13 cellular contexts compared by ENCODE assay signal in genomic region chr3:120090422-120090821, GRCh38. TPM values are rescaled to one million over a fixed set of nuclear protein-coding genes. Genes with fewer than 3 reads are reported as not detected.
DNase-seq lines count a peak whose midpoint lies in the region; ATAC-seq and TF ChIP-seq lines count a peak whose summit lies in the region.
"Had no signal": no experiment of that assay in that cellular context is flagged by ENCODE, and none has a peak within 500 bp of the region (broad histone marks: within the 10 kb centered on the region; RNA-seq: fewer than 3 reads in every experiment).

No MANE protein-coding gene starts in this region.

- no peak overlapping the region for H3K18ac ChIP-seq in IMR-90 (ENCODE audit: low read depth, low read length)

- H2BK120ac ChIP-seq in IMR-90 (ENCODE audit: low read depth, low read length) = no peak overlapping the region

- peaks cover 2% of the 10 kb centered on the region; the same call in 1 of the 2 replicates for H3K9me1 ChIP-seq in IMR-90 (ENCODE audit: insufficient read depth, low read length)

- ATAC-seq in IMR-90 (ENCODE audit: low read depth) = no peak
- ATAC-seq in GM18505 (IDR thresholded peaks at IDR 0.05; ENCODE audit: unreplicated experiment) = no peak
- no peak for ATAC-seq in GM21723 (IDR thresholded peaks at IDR 0.05; ENCODE audit: unreplicated experiment)

- H3K27me3 Mint-ChIP-seq in neural progenitor cell (ENCODE audit: insufficient read depth, low read depth) = peaks cover 7% of the 10 kb centered on the region
- H3K27me3 Mint-ChIP-seq: progenitor cell of endocrine pancreas had no signal

- POLR2A ChIA-PET in IMR-90 (lab: Charles Lee; ENCODE audit: unreplicated experiment) = no interaction called here
- POLR2A ChIA-PET in HEK293T (lab: Yijun Ruan, JAX) = no interaction called here

- H3K56ac ChIP-seq in IMR-90 (ENCODE audit: extremely low read depth, insufficient read depth, low read length) = no peak overlapping the region

- no peak overlapping the region for H4K5ac ChIP-seq in IMR-90 (ENCODE audit: low read depth, low read length)

- H3K27ac ChIP-seq in IMR-90 (ENCODE audit: insufficient read depth, low read length) (no peak overlapping the region), duodenal mucosa (ENCODE audit: low read depth, low read length) (no peak overlapping the region), neural progenitor cell (no peak overlapping the region)

- H2AK5ac ChIP-seq in IMR-90 (ENCODE audit: low read depth, low read length) = no peak overlapping the region

- no peak overlapping the region for H2BK15ac ChIP-seq in IMR-90 (ENCODE audit: low read depth, low read length)

- TF ChIP-seq POLR2A in IMR-90 (IDR thresholded peaks at IDR 0.05; ENCODE audit: low read depth, low read length) = no peak
- TF ChIP-seq POLR2A in GM18505 (IDR thresholded peaks at IDR 0.05; ENCODE audit: borderline replicate concordance, extremely low read depth, insufficient read depth, insufficient read length) = no peak

- dilution Hi-C loops in IMR-90 (cut with HindIII; ENCODE audit: low sequenced_read_pairs, unreplicated experiment) = no loop called here

- no peak overlapping the region for H2AFZ ChIP-seq in IMR-90 (replicated peaks; ENCODE audit: low read length, poor library complexity)
- no peak overlapping the region for H2AFZ ChIP-seq in neural progenitor cell (replicated peaks)

- H3K36me3 ChIP-seq in IMR-90 (ENCODE audit: control insufficient read depth, insufficient read depth, low read length) (0 out of 2 replicates have a peak, but pooled peaks cover 1% of the 10 kb centered on the region), duodenal mucosa (ENCODE audit: control insufficient read depth in 1 of 2, insufficient read depth in 2 of 2, low read length in 2 of 2) (no peaks in the 10 kb centered on the region), neural progenitor cell (no peaks in the 10 kb centered on the region)

- no peak overlapping the region for H2BK5ac ChIP-seq in IMR-90 (ENCODE audit: low read depth, low read length, poor library complexity, severe bottlenecking)

- TF ChIP-seq CTCF in AG09309 (IDR thresholded peaks at IDR 0.05; ENCODE audit: control insufficient read depth, insufficient read depth, low read depth, low read length, missing control alignments) = no peak
- TF ChIP-seq CTCF in IMR-90 (conservative IDR thresholded peaks at IDR 0.05; ENCODE audit: low read depth, low read length) = no peak
- TF ChIP-seq CTCF in neural progenitor cell (IDR thresholded peaks at IDR 0.05) = no peak

- no peaks in the 10 kb centered on the region for H3K9me3 ChIP-seq in IMR-90 (ENCODE audit: control insufficient read depth, insufficient read depth, low read length)
- no peaks in the 10 kb centered on the region for H3K9me3 ChIP-seq in duodenal mucosa (ENCODE audit: control insufficient read depth in 1 of 2, low read length in 2 of 2)
- H3K9me3 ChIP-seq in neural progenitor cell (ENCODE audit: low read depth) = no peaks in the 10 kb centered on the region

- no peak overlapping the region for H4K8ac ChIP-seq in IMR-90 (ENCODE audit: low read depth in 2 of 2, low read length in 2 of 2)

- intact Hi-C loops in IMR-90 (cut with micrococcal nuclease) = loop anchor here (5.0 to 10.0 kb wide), 4 partner anchors 107 to 467 kb away; no protein-coding TSS in a partner anchor

- H3K27ac Mint-ChIP-seq in neural progenitor cell = no peak overlapping the region
- H3K27ac Mint-ChIP-seq: progenitor cell of endocrine pancreas had no signal

- H3K4me1 ChIP-seq in IMR-90 (ENCODE audit: control insufficient read depth, insufficient read depth, low read length) = no peaks in the 10 kb centered on the region
- peaks cover 18 to 21% of the 10 kb centered on the region in 2 donors for H3K4me1 ChIP-seq in duodenal mucosa (ENCODE audit: control insufficient read depth in 1 of 2, insufficient read depth in 2 of 2, low read length in 2 of 2)
- peaks cover 28% of the 10 kb centered on the region for H3K4me1 ChIP-seq in neural progenitor cell

- H4K20me1 ChIP-seq in IMR-90 (ENCODE audit: insufficient read depth, low read length) (peaks cover 72% of the 10 kb centered on the region), neural progenitor cell (ENCODE audit: low read depth) (peaks cover 81% of the 10 kb centered on the region)

- in situ Hi-C loops in IMR-90 (cut with MboI; ENCODE audit: low sequenced_read_pairs) = no loop called here

- peaks cover 3 to 20% of the 10 kb centered on the region in 2 experiments; a peak in 3 of 4 replicates for H3K79me1 ChIP-seq in IMR-90 (ENCODE audit: low read depth in 1 of 2, low read length in 2 of 2)

- peaks cover 13% of the 10 kb centered on the region for H3K36me3 Mint-ChIP-seq in neural progenitor cell

- no peak for TF ChIP-seq RAD21 in IMR-90 (IDR thresholded peaks at IDR 0.05; ENCODE audit: low read length)

- no peak overlapping the region; the same call in 1 of the 2 replicates for H3K14ac ChIP-seq in IMR-90 (replicated peaks; ENCODE audit: low read depth, low read length)

- peaks cover 86% of the 10 kb centered on the region for H3K79me2 ChIP-seq in neural progenitor cell (ENCODE audit: low read depth)

- no TSS peak for BruUV-seq in IMR-90 (replicated peaks; lab: Mats Ljungman, UMichigan)

- H3K4me1 Mint-ChIP-seq in neural progenitor cell = peaks cover 13% of the 10 kb centered on the region

- CTCF ChIA-PET in IMR-90 (lab: Yijun Ruan, JAX) (no interaction called here), HEK293T (lab: Yijun Ruan, JAX) (no interaction called here)

- H3K9me3 Mint-ChIP-seq in neural progenitor cell = no peaks in the 10 kb centered on the region

- peak overlapping the region; percentile 85 for H3K4me2 ChIP-seq in IMR-90 (ENCODE audit: low read depth, low read length)
- peak overlapping the region; percentile 85 for H3K4me2 ChIP-seq in neural progenitor cell

- no peak overlapping the region for H2BK20ac ChIP-seq in IMR-90 (ENCODE audit: low read depth, low read length)

- 42% methylated on average over 1 of the region's 1 CpG; no CpG with 5 or more reads in 1 of the 2 experiments for WGBS in IMR-90 (ENCODE audit: extremely low coverage in 2 of 2, insufficient read length in 1 of 2), 2 experiments

- H3K4me3 Mint-ChIP-seq in neural progenitor cell = no peak overlapping the region

- no peak overlapping the region for H3K4ac ChIP-seq in IMR-90 (ENCODE audit: low read depth, low read length)

- H3K27me3 ChIP-seq in IMR-90 (ENCODE audit: control insufficient read depth, insufficient read depth, low read length) (no peaks in the 10 kb centered on the region), duodenal mucosa (ENCODE audit: control insufficient read depth in 1 of 2, insufficient read depth in 2 of 2, low read length in 2 of 2) (no peaks in the 10 kb centered on the region), neural progenitor cell (no peaks in the 10 kb centered on the region)

- H3K23ac ChIP-seq in IMR-90 (ENCODE audit: low read depth, low read length) = no peak overlapping the region

- H2AK9ac ChIP-seq in IMR-90 (replicated peaks; ENCODE audit: low read depth, low read length, poor library complexity) = no peak overlapping the region

- DNase-seq in AG09309 (ENCODE audit: low read depth) (no peak), IMR-90 (no peak), neural progenitor cell (ENCODE audit: low spot score) (no peak), NCI-H1417 (lab: John Stamatoyannopoulos, UW) (no peak), HEK293T (ENCODE audit: extremely low spot score) (no peak)
- DNase-seq: activated CD4-positive, CD25-positive, alpha-beta regulatory T cell treated with anti-CD3 and anti-CD28 coated beads, Interleukin-2, amount 50 U/mL, for 72 hours; COR-L47; KBM-7; NCI-H748 treated with DMSO at 0.1 percent for 48 hours had no signal

- H4K91ac ChIP-seq in IMR-90 (ENCODE audit: insufficient read depth, low read depth, low read length) = no peak overlapping the region

- H3K4me3 ChIP-seq in AG09309 (ENCODE audit: control insufficient read depth, low read depth, low read length) (peak overlapping the region; percentile 77), IMR-90 (ENCODE audit: insufficient read depth, low read depth, low read length) (peak overlapping the region; percentile 79), duodenal mucosa (ENCODE audit: low read depth in 1 of 2, low read length in 2 of 2) (peak overlapping the region; percentile 82 to 86), neural progenitor cell (peak overlapping the region; percentile 100)

- H3F3A ChIP-seq in neural progenitor cell (ENCODE audit: low read depth) = peaks cover 16% of the 10 kb centered on the region

- H3K9ac ChIP-seq in IMR-90 (ENCODE audit: low read depth, low read length) (no peak overlapping the region), duodenal mucosa (ENCODE audit: low read depth in 1 of 2, low read length in 2 of 2) (no peak overlapping the region), neural progenitor cell (peak overlapping the region; percentile 92)

TF ChIP-seq in IMR-90, 13 proteins besides CTCF, POLR2A, EP300 and RAD21 (continues in another document):
- no peak for TF ChIP-seq NFE2L2 (IDR thresholded peaks at IDR 0.05; ENCODE audit: low read depth, low read length)
- TF ChIP-seq RFX5 (IDR thresholded peaks at IDR 0.05; ENCODE audit: low read depth, low read length) = no peak
- no peak for TF ChIP-seq MAZ (IDR thresholded peaks at IDR 0.05; ENCODE audit: borderline replicate concordance, low read depth, low read length)
- no peak for TF ChIP-seq MXI1 (IDR thresholded peaks at IDR 0.05; ENCODE audit: borderline replicate concordance, low read depth, low read length)

TF ChIP-seq in HEK293T, 16 proteins besides CTCF, POLR2A, EP300 and RAD21:
- TF ChIP-seq ARNT (IDR thresholded peaks at IDR 0.05) (no peak), TARDBP (IDR thresholded peaks at IDR 0.05) (no peak), LEF1 (IDR thresholded peaks at IDR 0.05; ENCODE audit: borderline replicate concordance) (no peak)

RNA-seq across cellular contexts. Expression of gene GSK3B, which starts 3.8 kb away (rescaled TPM):
- total RNA-seq in IMR-90 (2012; rRNA removed) = 33.2 and 39.7 TPM in 2 replicates
- polyA plus RNA-seq in IMR-90 (2012; rRNA removed) = 19.2 and 21.4 TPM in 2 replicates
- 5.4 and 7.8 TPM in 2 replicates for polyA plus RNA-seq in IMR-90 (2012; cell fraction: cytosol; rRNA removed)
- 2.7 and 13.0 TPM in 2 replicates for polyA plus RNA-seq in IMR-90 (2012; cell fraction: nucleus; rRNA removed; ENCODE audit: low replicate concordance)
- 66.3 and 88.6 TPM in 2 replicates for total RNA-seq in neural progenitor cell (ENCODE audit: low replicate concordance)
